Comparison of ENCODE assay signal across 11 cellular contexts in the genomic region with DNA sequence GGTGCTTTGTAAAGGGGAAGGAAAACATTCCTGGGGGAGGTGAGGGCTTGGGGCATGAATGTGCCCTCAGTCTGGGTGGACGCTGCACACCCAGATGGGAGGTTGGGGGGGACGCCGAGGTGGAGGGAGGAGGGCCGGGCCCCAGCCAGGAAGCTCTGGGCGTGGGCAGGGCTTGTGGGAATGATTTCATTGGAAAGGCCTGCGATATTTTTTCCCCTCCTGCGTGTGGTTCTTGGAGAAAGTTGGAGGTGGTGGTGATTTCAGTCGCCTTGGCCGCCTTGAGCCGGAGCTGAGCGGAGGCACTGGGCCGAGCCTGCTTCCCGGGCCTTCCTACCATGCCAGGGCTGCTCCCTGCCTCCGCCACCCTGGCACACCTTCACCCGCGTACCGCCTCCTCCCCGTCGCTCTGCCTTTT. TPM values are rescaled to one million over a fixed set of nuclear protein-coding genes. Genes with fewer than 3 reads are reported as not detected.
A peak's percentile ranks its signal among the peaks of the same experiment; 100 is the strongest.
DNase-seq lines count a peak whose midpoint lies in the region; FAIRE-seq and TF ChIP-seq lines count a peak whose summit lies in the region.
"Had no signal": no experiment of that assay in that cellular context is flagged by ENCODE, and none has a peak within 500 bp of the region (broad histone marks: within the 10 kb centered on the region; RNA-seq: fewer than 3 reads in every experiment).

No MANE protein-coding gene starts in this region.

- intact Hi-C loops in Calu3 (cut with micrococcal nuclease; ENCODE audit: unreplicated experiment), result no loop called here

- peaks cover 46% of the 10 kb centered on the region for H3K4me1 Mint-ChIP-seq in astrocyte (ENCODE audit: low read depth, unreplicated experiment)
- H3K4me1 Mint-ChIP-seq in progenitor cell of endocrine pancreas (ENCODE audit: low read depth), result peaks cover 20% of the 10 kb centered on the region
- no peaks in the 10 kb centered on the region for H3K4me1 Mint-ChIP-seq in Calu3 (ENCODE audit: low read depth, unreplicated experiment)

- CTCF ChIA-PET in Calu3 (lab: Charles Lee), result no interaction called here

- no peaks in the 10 kb centered on the region for H3K9me3 ChIP-seq in astrocyte (ENCODE audit: insufficient read depth, low read depth, low read length)
- no peaks in the 10 kb centered on the region for H3K9me3 ChIP-seq in right atrium auricular region
- H3K9me3 ChIP-seq: prostate gland had no signal

- peak overlapping the region; percentile 49 for H2AFZ ChIP-seq in astrocyte (ENCODE audit: low read depth, low read length)

- H3K27me3 ChIP-seq in astrocyte (ENCODE audit: insufficient read depth, low read length), result no peaks in the 10 kb centered on the region
- no peaks in the 10 kb centered on the region for H3K27me3 ChIP-seq in right atrium auricular region

- peak overlapping the region; percentile 31 for H3K4me3 ChIP-seq in astrocyte (ENCODE audit: insufficient read depth, low read depth, low read length)
- peak overlapping the region; percentile 20 to 35 for H3K4me3 ChIP-seq in right atrium auricular region
- H3K4me3 ChIP-seq: prostate gland had no signal

- no peak for FAIRE-seq in astrocyte (lab: Jason Lieb, UNC)

- DNase-seq in AG20443 (ENCODE audit: low spot score), result peak; percentile 95
- DNase-seq in astrocyte (ENCODE audit: low read depth), result peak; percentile 90
- peak; percentile 84 for DNase-seq in right atrium auricular region (ENCODE audit: low spot score)
- peak; percentile 26 for DNase-seq in progenitor cell of endocrine pancreas (ENCODE audit: low spot score, unreplicated experiment)
- no peak for DNase-seq in COLO668 (lab: John Stamatoyannopoulos, UW; ENCODE audit: unreplicated experiment)
- no peak for DNase-seq in G401 (ENCODE audit: low spot score)
- DNase-seq in Calu3, result no peak
- no peak for DNase-seq in T-helper 2 cell
- DNase-seq: CD4-positive, CD25-positive, alpha-beta regulatory T cell; MM.1S had no signal

- H3K27me3 Mint-ChIP-seq in astrocyte (ENCODE audit: low read depth, unreplicated experiment), result no peaks in the 10 kb centered on the region
- H3K27me3 Mint-ChIP-seq in progenitor cell of endocrine pancreas, result no peaks in the 10 kb centered on the region
- no peaks in the 10 kb centered on the region for H3K27me3 Mint-ChIP-seq in Calu3 (ENCODE audit: unreplicated experiment)
- H3K27me3 Mint-ChIP-seq: CD4-positive, CD25-positive, alpha-beta regulatory T cell had no signal

- peak overlapping the region; percentile 77 for H3K4me2 ChIP-seq in astrocyte (ENCODE audit: low read length)

- H3K4me3 Mint-ChIP-seq in astrocyte (ENCODE audit: unreplicated experiment), result peak overlapping the region; percentile 75
- H3K4me3 Mint-ChIP-seq in progenitor cell of endocrine pancreas (ENCODE audit: low read depth), result no peak overlapping the region
- H3K4me3 Mint-ChIP-seq in Calu3 (ENCODE audit: low read depth, unreplicated experiment), result no peak overlapping the region
- H3K4me3 Mint-ChIP-seq: CD4-positive, CD25-positive, alpha-beta regulatory T cell had no signal

- peak overlapping the region; percentile 92 for H3K27ac ChIP-seq in astrocyte (ENCODE audit: low read depth, low read length)
- peak overlapping the region; percentile 74 to 87 for H3K27ac ChIP-seq in right atrium auricular region

- H3K9me3 Mint-ChIP-seq in astrocyte (ENCODE audit: unreplicated experiment), result peaks cover 1% of the 10 kb centered on the region
- no peaks in the 10 kb centered on the region for H3K9me3 Mint-ChIP-seq in progenitor cell of endocrine pancreas (ENCODE audit: low read depth)
- no peaks in the 10 kb centered on the region for H3K9me3 Mint-ChIP-seq in Calu3 (ENCODE audit: low read depth, unreplicated experiment)
- H3K9me3 Mint-ChIP-seq: CD4-positive, CD25-positive, alpha-beta regulatory T cell had no signal

- H3K36me3 ChIP-seq in astrocyte (ENCODE audit: insufficient read depth, low read length) (no peaks in the 10 kb centered on the region), right atrium auricular region (no peaks in the 10 kb centered on the region)
- H3K36me3 ChIP-seq: prostate gland had no signal

- H3K4me1 ChIP-seq in astrocyte (ENCODE audit: insufficient read depth, low read length) (peaks cover 34% of the 10 kb centered on the region), right atrium auricular region (peaks cover 0 to 63% of the 10 kb centered on the region in 2 donors)
- H3K4me1 ChIP-seq: prostate gland had no signal

- peak overlapping the region; percentile 84 for H3K9ac ChIP-seq in astrocyte (ENCODE audit: low read length)

- H3K79me2 ChIP-seq in astrocyte (ENCODE audit: insufficient read depth, low read length), result peaks cover 18% of the 10 kb centered on the region

- in situ Hi-C loops in G401 (cut with HindIII; ENCODE audit: low sequenced_read_pairs), result no loop called here

- TF ChIP-seq CTCF in astrocyte (IDR thresholded peaks at IDR 0.05; ENCODE audit: insufficient read depth, low read depth, low read length) (no peak), right atrium auricular region (IDR thresholded peaks at IDR 0.05) (no peak), progenitor cell of endocrine pancreas (IDR thresholded peaks at IDR 0.05; ENCODE audit: unreplicated experiment) (no peak), Calu3 (IDR thresholded peaks at IDR 0.05; ENCODE audit: unreplicated experiment) (no peak)

- no peaks in the 10 kb centered on the region for H4K20me1 ChIP-seq in astrocyte (ENCODE audit: insufficient read depth, low read length)

- H3K27ac Mint-ChIP-seq in astrocyte (ENCODE audit: unreplicated experiment), result peak overlapping the region; percentile 98
- peak overlapping the region; percentile 84 for H3K27ac Mint-ChIP-seq in progenitor cell of endocrine pancreas
- no peak overlapping the region for H3K27ac Mint-ChIP-seq in Calu3 (ENCODE audit: unreplicated experiment)

- H3K36me3 Mint-ChIP-seq in astrocyte (ENCODE audit: low read depth, unreplicated experiment) (peaks cover 4% of the 10 kb centered on the region), progenitor cell of endocrine pancreas (ENCODE audit: insufficient read depth) (peaks cover 10% of the 10 kb centered on the region), Calu3 (ENCODE audit: insufficient read depth, unreplicated experiment) (peaks cover 5% of the 10 kb centered on the region)

- BruUV-seq in Calu3 (replicated peaks; lab: Mats Ljungman, UMichigan), result no TSS peak

RNA-seq across cellular contexts. Expression of a gene that starts 26.4 kb away (rescaled TPM):
- total RNA-seq in astrocyte (3.4 and 5.7 TPM in 2 replicates), right atrium auricular region (under 1 TPM in 1 of 2 donors, not detected in 1; 0.47 TPM), progenitor cell of endocrine pancreas (3.4 and 4.1 TPM in 2 replicates), Calu3 (2022) (2.2 and 3.6 TPM in 2 replicates)
- 0.10 and 1.7 TPM in 2 replicates for total RNA-seq in G401 (2014; rRNA removed; shearing (Covaris generic))

Comparison
In these comparisons a context has a peak if more than half of its experiments do, and no peak if none do; other contexts are left out.
1. DNase-seq: peak in AG20443 (single experiment), astrocyte (single experiment), right atrium auricular region (single experiment) and progenitor cell of endocrine pancreas (single experiment); none in COLO668 (single experiment), G401 (single experiment), Calu3 (single experiment) and T-helper 2 cell (0 of 5).